In the genomic region with DNA sequence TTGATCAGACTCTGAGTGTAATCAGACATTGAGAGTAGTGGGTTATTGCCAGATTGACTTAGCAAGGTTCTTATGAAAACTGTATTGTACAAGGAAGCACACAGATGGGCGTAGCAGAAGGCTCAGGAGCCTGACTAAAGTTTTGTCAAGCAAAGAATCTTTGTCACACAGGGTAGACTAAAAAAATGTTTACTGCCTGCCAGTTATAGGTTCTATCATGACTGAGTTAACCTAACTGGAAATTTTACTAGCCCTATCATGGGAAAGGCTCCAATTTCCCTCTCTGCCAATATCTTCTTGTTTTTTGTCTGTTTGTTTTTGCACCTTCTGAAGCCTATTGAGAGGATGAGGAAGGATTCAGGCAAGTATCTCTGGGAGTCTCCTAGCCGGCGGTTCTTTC, we compare ENCODE assay signal across 22 cellular contexts.
"Had no signal": no experiment of that assay in that cellular context is flagged by ENCODE, and none has a peak within 500 bp of the region (broad histone marks: within the 10 kb centered on the region; RNA-seq: fewer than 3 reads in every experiment).

No MANE protein-coding gene starts in this region.

- H3K27ac Mint-ChIP-seq: activated CD4-positive, alpha-beta memory T cell treated with anti-CD3 and anti-CD28 coated beads, Interleukin-2, amount 10 ng/mL, durations not matched to agents 7 days and 5 days; activated T-helper 1 cell treated with anti-CD3 and anti-CD28 coated beads, Interleukin-12 subunit alpha, Interleukin-12 subunit beta, Interleukin-2, Interleukin-4 antibody, amounts not matched to agents 30 ng/mL and 10 ng/mL and 1 ng/mL, durations not matched to agents 14 hours and 24 hours and 36 hours; memory B cell; nephron; stimulated activated effector memory CD8-positive, alpha-beta T cell treated with anti-CD3 and anti-CD28 coated beads, Interleukin-12 subunit alpha, Interleukin-12 subunit beta, amount 100 ng/mL, for 72 hours had no signal

- ATAC-seq: foreskin keratinocyte; left ventricle myocardium superior; mucosa of descending colon; stimulated activated effector memory CD8-positive, alpha-beta T cell treated with anti-CD3 and anti-CD28 coated beads, Interleukin-12 subunit alpha, Interleukin-12 subunit beta, amount 100 ng/mL, for 72 hours had no signal

- H3K27me3 Mint-ChIP-seq: activated CD4-positive, alpha-beta memory T cell treated with anti-CD3 and anti-CD28 coated beads, Interleukin-2, amount 10 ng/mL, durations not matched to agents 7 days and 5 days; central memory CD8-positive, alpha-beta T cell; memory B cell had no signal

- H3K4me3 Mint-ChIP-seq: activated CD4-positive, alpha-beta memory T cell treated with anti-CD3 and anti-CD28 coated beads, Interleukin-2, amount 10 ng/mL, durations not matched to agents 7 days and 5 days; activated T-helper 1 cell treated with anti-CD3 and anti-CD28 coated beads, Interleukin-12 subunit alpha, Interleukin-12 subunit beta, Interleukin-2, Interleukin-4 antibody, amounts not matched to agents 30 ng/mL and 10 ng/mL and 1 ng/mL, durations not matched to agents 14 hours and 24 hours and 36 hours; central memory CD8-positive, alpha-beta T cell; memory B cell; nephron; stimulated activated effector memory CD8-positive, alpha-beta T cell treated with anti-CD3 and anti-CD28 coated beads, Interleukin-12 subunit alpha, Interleukin-12 subunit beta, amount 100 ng/mL, for 72 hours had no signal

- DNase-seq: activated CD4-positive, alpha-beta memory T cell treated with anti-CD3 and anti-CD28 coated beads, Interleukin-2, amount 10 ng/mL, durations not matched to agents 7 days and 5 days; activated CD4-positive, CD25-positive, alpha-beta regulatory T cell treated with anti-CD3 and anti-CD28 coated beads, Interleukin-2, amount 50 U/mL, for 72 hours; activated CD8-positive, alpha-beta memory T cell treated with anti-CD3 and anti-CD28 coated beads, Interleukin-2, amount 50 U/mL, for 4 hours; activated naive CD4-positive, alpha-beta T cell treated with Interleukin-2 at 50 U/mL for 16 hours; anterior cingulate cortex; brain microvascular endothelial cell; cortex of kidney; effector CD4-positive, alpha-beta T cell; foreskin keratinocyte; glutamatergic neuron; hypothalamus; kidney; left ventricle myocardium superior; mucosa of descending colon; T-helper 9 cell; uterus had no signal

- H3K36me3 Mint-ChIP-seq: memory B cell had no signal

- FAIRE-seq: endothelial cell of umbilical vein, kidney had no signal

- H3K9me3 Mint-ChIP-seq: activated CD4-positive, alpha-beta memory T cell treated with anti-CD3 and anti-CD28 coated beads, Interleukin-2, amount 10 ng/mL, durations not matched to agents 7 days and 5 days; activated T-helper 1 cell treated with anti-CD3 and anti-CD28 coated beads, Interleukin-12 subunit alpha, Interleukin-12 subunit beta, Interleukin-2, Interleukin-4 antibody, amounts not matched to agents 30 ng/mL and 10 ng/mL and 1 ng/mL, durations not matched to agents 14 hours and 24 hours and 36 hours; central memory CD8-positive, alpha-beta T cell; memory B cell; nephron; stimulated activated effector memory CD8-positive, alpha-beta T cell treated with anti-CD3 and anti-CD28 coated beads, Interleukin-12 subunit alpha, Interleukin-12 subunit beta, amount 100 ng/mL, for 72 hours had no signal

- H3K4me1 Mint-ChIP-seq: memory B cell, nephron had no signal
